9 cellular contexts compared by ENCODE assay signal in the genomic region with DNA sequence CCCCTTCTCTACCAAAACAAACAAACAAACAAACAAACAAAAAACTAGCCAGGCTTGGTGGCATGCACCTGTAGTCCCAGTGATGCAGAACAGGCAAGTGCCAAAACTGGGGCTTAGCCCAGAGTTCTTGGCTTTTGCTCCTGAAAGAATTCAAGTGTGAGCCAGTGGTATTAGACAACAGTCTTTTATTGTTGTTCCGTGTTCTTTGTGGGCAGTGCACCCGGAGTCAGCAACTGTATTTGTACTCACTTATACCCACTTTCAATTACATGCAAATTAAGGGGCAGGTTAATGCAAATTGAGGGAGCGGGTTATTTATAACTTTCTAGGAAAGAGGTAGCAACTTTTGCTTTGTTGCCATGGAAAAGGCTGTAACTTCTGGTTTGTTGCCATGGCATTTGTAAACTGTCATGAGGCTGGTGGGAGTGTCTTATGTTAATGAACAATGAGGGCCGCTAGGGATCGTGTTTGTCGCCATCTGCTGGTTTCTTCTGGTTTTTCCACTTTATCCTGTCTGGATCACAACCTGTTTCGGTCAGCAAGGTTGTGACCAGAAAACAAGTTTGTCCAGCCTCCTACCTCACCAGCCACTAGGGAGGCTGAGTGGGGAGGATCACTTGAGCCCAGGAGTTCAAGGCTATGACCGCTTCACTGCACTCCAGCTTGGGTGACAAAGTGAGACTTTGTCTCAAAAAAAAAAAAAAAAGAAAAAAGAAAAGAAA.
DNase-seq lines count a peak whose midpoint lies in the region; ATAC-seq and TF ChIP-seq lines count a peak whose summit lies in the region.
"Had no signal": no experiment of that assay in that cellular context is flagged by ENCODE, and none has a peak within 500 bp of the region (broad histone marks: within the 10 kb centered on the region; RNA-seq: fewer than 3 reads in every experiment).

No MANE protein-coding gene starts in this region.

- peak; percentile 42; the same call in 1 of the 2 replicates for TF ChIP-seq CTCF in OCI-LY1 (IDR thresholded peaks at IDR 0.05; ENCODE audit: low read length)

- no peaks in the 10 kb centered on the region for H3K79me2 ChIP-seq in OCI-LY1 (ENCODE audit: insufficient read depth, low read length)

- DNase-seq in DMS53 (lab: John Stamatoyannopoulos, UW) (peak; percentile 91), adipocyte (ENCODE audit: low read depth) (peak; percentile 83), iris pigment epithelial cell (ENCODE audit: low read depth) (peak; percentile 82), cortex of kidney (lab: John Stamatoyannopoulos, UW) (no peak)
- DNase-seq in stimulated activated naive CD8-positive, alpha-beta T cell treated with anti-CD3 and anti-CD28 coated beads, Interleukin-15, Interleukin-2, amounts not matched to agents 100 U/mL and 50 U/mL, for 24 hours = peak; percentile 35

- H3K27ac ChIP-seq in OCI-LY1 (ENCODE audit: low read depth, low read length, poor library complexity, severe bottlenecking) = no peak overlapping the region
- H3K27ac ChIP-seq: tibial nerve had no signal

- ATAC-seq in GM19035 (IDR thresholded peaks at IDR 0.05; ENCODE audit: unreplicated experiment) = peak; percentile 79
- peak; percentile 76 for ATAC-seq in HG03457 (IDR thresholded peaks at IDR 0.05; ENCODE audit: unreplicated experiment)
- peak; percentile 46 for ATAC-seq in stimulated activated naive CD8-positive, alpha-beta T cell treated with anti-CD3 and anti-CD28 coated beads, Interleukin-15, Interleukin-2, amounts not matched to agents 100 U/mL and 50 U/mL, for 24 hours

- H3K4me1 ChIP-seq in OCI-LY1 (ENCODE audit: insufficient read depth, low read length, severe bottlenecking) = no peaks in the 10 kb centered on the region
- H3K4me1 ChIP-seq in adipocyte (ENCODE audit: control insufficient read depth, insufficient read depth, low read length) = no peaks in the 10 kb centered on the region
- H3K4me1 ChIP-seq: tibial nerve had no signal

- no peaks in the 10 kb centered on the region for H4K20me1 ChIP-seq in OCI-LY1 (ENCODE audit: insufficient read depth, low read length)

- no peaks in the 10 kb centered on the region for H3K9me2 ChIP-seq in OCI-LY1 (ENCODE audit: low read depth, low read length)

- H3K36me3 ChIP-seq in OCI-LY1 (ENCODE audit: insufficient read depth, low read length) = no peaks in the 10 kb centered on the region
- H3K36me3 ChIP-seq in adipocyte (ENCODE audit: control insufficient read depth, insufficient read depth, low read length, severe bottlenecking) = no peaks in the 10 kb centered on the region
- H3K36me3 ChIP-seq: tibial nerve had no signal

- H3K27me3 ChIP-seq in OCI-LY1 (ENCODE audit: insufficient read depth, low read length) (no peaks in the 10 kb centered on the region), adipocyte (replicated peaks; ENCODE audit: control insufficient read depth, insufficient read depth, low read length) (peaks cover 39% of the 10 kb centered on the region)

- H3K4me3 ChIP-seq in OCI-LY1 (ENCODE audit: low read depth, low read length, poor library complexity, severe bottlenecking) = no peak overlapping the region
- H3K4me3 ChIP-seq in adipocyte (ENCODE audit: low read length) = no peak overlapping the region
- H3K4me3 ChIP-seq: tibial nerve had no signal

- H3K9me3 ChIP-seq in OCI-LY1 (ENCODE audit: low read length) = no peaks in the 10 kb centered on the region
- no peaks in the 10 kb centered on the region for H3K9me3 ChIP-seq in adipocyte (ENCODE audit: control insufficient read depth, low read length)
- H3K9me3 ChIP-seq: tibial nerve had no signal

- H3F3A ChIP-seq in OCI-LY1 (ENCODE audit: insufficient read depth, low read length) = no peaks in the 10 kb centered on the region

- H3K4me2 ChIP-seq in OCI-LY1 (ENCODE audit: low read length) = no peak overlapping the region

- H2AFZ ChIP-seq in OCI-LY1 (ENCODE audit: low read length) = no peak overlapping the region

- no peak overlapping the region for H3K9ac ChIP-seq in OCI-LY1 (ENCODE audit: low read length)
- no peak overlapping the region for H3K9ac ChIP-seq in adipocyte (ENCODE audit: low read length)
